In genomic region chr19:13794752-13795589, GRCh38 we compare ENCODE assay signal across 8 cellular contexts. TPM values are rescaled to one million over a fixed set of nuclear protein-coding genes. Genes with fewer than 3 reads are reported as not detected.
DNase-seq lines count a peak whose midpoint lies in the region; ATAC-seq, FAIRE-seq and TF ChIP-seq lines count a peak whose summit lies in the region.

ZSWIM4 (plus strand) TSS chr19:13795443; CDS start chr19:13795649, 206 bp downstream.

- no peak for TF ChIP-seq POLR2A in GM12891 (IDR thresholded peaks at IDR 0.05; ENCODE audit: low read depth, low read length)
- peak; percentile 70 for TF ChIP-seq POLR2A in transverse colon (IDR thresholded peaks at IDR 0.05)

- H3K4me3 ChIP-seq in adipocyte (ENCODE audit: low read length) (peak within 1 kb of the TSS; percentile 87), trophoblast cell (ENCODE audit: low read depth, low read length) (peak within 1 kb of the TSS; percentile 89), transverse colon (peak within 1 kb of the TSS; percentile 75 to 96 (median 88))

- FAIRE-seq in GM12891 (lab: Jason Lieb, UNC): peak; percentile 85

- H3K4me1 ChIP-seq in adipocyte (ENCODE audit: control insufficient read depth, insufficient read depth, low read length): peaks cover 36% of the 10 kb centered on the region
- H3K4me1 ChIP-seq in trophoblast cell (ENCODE audit: control insufficient read depth in 1 of 2, insufficient read depth in 2 of 2, low read length in 2 of 2): peaks cover 8 to 10% of the 10 kb centered on the region in 2 experiments
- peaks cover 9 to 36% (median 32%) of the 10 kb centered on the region in 4 donors for H3K4me1 ChIP-seq in transverse colon

- H3K4ac ChIP-seq in trophoblast cell (ENCODE audit: low read depth, low read length): peak within 1 kb of the TSS; percentile 78

- peak within 1 kb of the TSS; percentile 92 for H2AFZ ChIP-seq in trophoblast cell (ENCODE audit: insufficient read depth, low read length, poor library complexity)

- H2BK120ac ChIP-seq in trophoblast cell (ENCODE audit: insufficient read depth, low read length, poor library complexity): peak within 1 kb of the TSS; percentile 35

- ATAC-seq in HG02798 (IDR thresholded peaks at IDR 0.05; ENCODE audit: poor library complexity, unreplicated experiment): peak; percentile 98

- H3K9ac ChIP-seq in adipocyte (ENCODE audit: low read length) (peak within 1 kb of the TSS; percentile 89), trophoblast cell (ENCODE audit: low read length) (peak within 1 kb of the TSS; percentile 83)

- no peak for TF ChIP-seq CTCF in transverse colon (IDR thresholded peaks at IDR 0.05)

- H4K91ac ChIP-seq in trophoblast cell (ENCODE audit: low read depth, low read length): peak within 1 kb of the TSS; percentile 92

- intact Hi-C loops in cardiac septum (cut with DNase I) (loop anchor here (2.0 kb wide), 2 partner anchors 20 to 44 kb away; partner anchors contain the start of gene C19orf53), transverse colon (cut with DNase I; ENCODE audit: low total_unique reads) (loop anchor here (5.0 kb wide), 1 partner anchor 52 kb away; no protein-coding TSS in a partner anchor)

- peak within 1 kb of the TSS; percentile 95 for H3K18ac ChIP-seq in trophoblast cell (ENCODE audit: low read length)

- peak within 1 kb of the TSS; percentile 76 for H2BK5ac ChIP-seq in trophoblast cell (ENCODE audit: low read depth, low read length, poor library complexity)

- H3K27ac ChIP-seq in trophoblast cell (ENCODE audit: low read depth, low read length): no peak within 1 kb of the TSS
- peak within 1 kb of the TSS; percentile 92 to 95 (median 92) for H3K27ac ChIP-seq in transverse colon

- in situ Hi-C loops in transverse colon (cut with MboI; ENCODE audit: low pct_ligation_motif_present in 1 of 4, low pct_unique_long_range_greater_than_20kb in 1 of 4, low sequenced_read_pairs in 3 of 4): no loop called here

- H4K12ac ChIP-seq in trophoblast cell (ENCODE audit: low read depth, low read length): peak within 1 kb of the TSS; percentile 79

- peak within 1 kb of the TSS; percentile 83 for H3K14ac ChIP-seq in trophoblast cell (ENCODE audit: low read length)

- peak within 1 kb of the TSS; percentile 99 for H3K4me2 ChIP-seq in trophoblast cell (ENCODE audit: low read length)

- H3K36me3 ChIP-seq in adipocyte (ENCODE audit: control insufficient read depth, insufficient read depth, low read length, severe bottlenecking) (no peaks in the 10 kb centered on the region), trophoblast cell (ENCODE audit: control insufficient read depth in 1 of 2, insufficient read depth in 2 of 2, low read length in 2 of 2) (peaks cover 0 to 5% of the 10 kb centered on the region in 2 experiments), transverse colon (no peaks in the 10 kb centered on the region)

- peak within 1 kb of the TSS; percentile 67 for H2AK5ac ChIP-seq in trophoblast cell (ENCODE audit: low read length)

- H4K8ac ChIP-seq in trophoblast cell (ENCODE audit: low read depth, low read length): peak within 1 kb of the TSS; percentile 93

- peaks cover 10% of the 10 kb centered on the region for H3K79me2 ChIP-seq in trophoblast cell (ENCODE audit: control insufficient read depth, insufficient read depth, low read length, poor library complexity)

- H3K23ac ChIP-seq in trophoblast cell (ENCODE audit: low read length): no peak within 1 kb of the TSS

- TF ChIP-seq EP300 in transverse colon (IDR thresholded peaks at IDR 0.05; ENCODE audit: low read depth): no peak

- H2BK12ac ChIP-seq in trophoblast cell (ENCODE audit: low read length): peak within 1 kb of the TSS; percentile 59

- H3K79me1 ChIP-seq in trophoblast cell (ENCODE audit: low read length): peaks cover 13% of the 10 kb centered on the region

- DNase-seq in GM12891 (ENCODE audit: insufficient read length, low spot score) (peak; percentile 98), NCI-H1417 treated with DMSO at 0.1 percent for 48 hours (lab: John Stamatoyannopoulos, UW) (peak; percentile 98), SW 1271 (lab: John Stamatoyannopoulos, UW) (peak; percentile 98), adipocyte (ENCODE audit: low read depth) (peak; percentile 100), cardiac septum (ENCODE audit: low spot score) (peak; percentile 100), trophoblast cell (peak; percentile 98 to 99), transverse colon (peak; percentile 99)

- no CpG with 5 or more reads among the region's 71 CpGs for WGBS in trophoblast cell (ENCODE audit: extremely low coverage, insufficient coverage, insufficient read length)
- 1 to 20% methylated on average over 1 to 64 of the region's 71 CpGs for WGBS in transverse colon (ENCODE audit: low coverage in 1 of 2), 2 donors

- H3K9me3 ChIP-seq in adipocyte (ENCODE audit: control insufficient read depth, low read length) (no peaks in the 10 kb centered on the region), trophoblast cell (ENCODE audit: insufficient read depth, low read depth, low read length) (no peaks in the 10 kb centered on the region), transverse colon (no peaks in the 10 kb centered on the region)

- H3K27me3 ChIP-seq in adipocyte (replicated peaks; ENCODE audit: control insufficient read depth, insufficient read depth, low read length) (no peaks in the 10 kb centered on the region), trophoblast cell (ENCODE audit: insufficient read depth, low read length) (no peaks in the 10 kb centered on the region), transverse colon (no peaks in the 10 kb centered on the region)

TF ChIP-seq in GM12891, 5 proteins besides CTCF, POLR2A, EP300 and RAD21:
- no peak for TF ChIP-seq PAX5 (IDR thresholded peaks at IDR 0.05; ENCODE audit: insufficient read depth, low read length, severe bottlenecking)
- no peak for TF ChIP-seq POLR2AphosphoS5 (IDR thresholded peaks at IDR 0.05; ENCODE audit: low read depth, low read length)
- no peak for TF ChIP-seq POU2F2 (IDR thresholded peaks at IDR 0.05; ENCODE audit: low read depth, low read length)
- TF ChIP-seq TAF1 (IDR thresholded peaks at IDR 0.05; ENCODE audit: low read depth, low read length): no peak
- TF ChIP-seq SPI1 (IDR thresholded peaks at IDR 0.05; ENCODE audit: low read depth, low read length): no peak

RNA-seq across cellular contexts. Expression of gene ZSWIM4, which starts in this region (rescaled TPM):
- polyA plus RNA-seq in GM12891 (2012; ENCODE audit: low read depth, missing spikeins): 4.1 TPM
- total RNA-seq in cardiac septum: 3.9 TPM
- polyA plus RNA-seq in trophoblast cell (2013): 13.1 and 14.3 TPM in 2 replicates
- 1 to 10 TPM; 2.3 to 5.1 (median 2.9) TPM for total RNA-seq in transverse colon
